ENCODE assay signal across 29 cellular contexts in the genomic region with DNA sequence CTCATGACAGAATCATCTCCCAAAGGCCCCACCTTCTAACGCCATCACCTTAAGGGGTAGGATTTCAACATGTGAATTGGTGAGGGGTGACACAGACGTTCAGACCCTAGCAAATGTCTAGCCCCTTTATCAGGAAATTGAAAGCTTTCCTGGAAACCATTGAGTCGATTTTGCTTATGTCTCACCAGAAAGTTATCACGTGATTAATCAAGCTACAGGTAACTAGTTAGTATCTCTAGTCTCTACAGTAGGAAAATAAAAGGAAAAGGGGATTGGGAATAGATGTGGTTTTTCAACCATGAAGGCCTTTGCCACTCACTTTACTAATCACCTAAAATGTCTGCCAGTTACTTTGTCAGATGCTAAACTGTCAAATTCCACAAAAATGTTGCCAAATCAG.
"Had no signal": no experiment of that assay in that cellular context is flagged by ENCODE, and none has a peak within 500 bp of the region (broad histone marks: within the 10 kb centered on the region; RNA-seq: fewer than 3 reads in every experiment).

No MANE protein-coding gene starts in this region.

- H3K27ac ChIP-seq: ascending aorta, cardiac muscle cell, VCaP had no signal

- H3K4me1 ChIP-seq: ascending aorta had no signal

- DNase-seq: activated B cell treated with CpG ODN at 0.5 μM for 24 hours; activated CD4-positive, alpha-beta memory T cell treated with anti-CD3 and anti-CD28 coated beads, Interleukin-2, amount 10 ng/mL, durations not matched to agents 7 days and 5 days; activated CD4-positive, alpha-beta T cell treated with anti-CD3 and anti-CD28 coated beads for 4 hours; activated CD4-positive, alpha-beta T cell treated with anti-CD3 and anti-CD28 coated beads, Interleukin-2, amount 10 ng/mL, durations not matched to agents 24 days and 14 days; activated CD4-positive, alpha-beta T cell treated with anti-CD3 and anti-CD28 coated beads, Interleukin-2, amount 50 U/mL, for 48 hours; activated CD4-positive, CD25-positive, alpha-beta regulatory T cell treated with anti-CD3 and anti-CD28 coated beads, Interleukin-2, amount 50 U/mL, for 72 hours; activated CD8-positive, alpha-beta memory T cell treated with anti-CD3 and anti-CD28 coated beads for 24 hours; activated CD8-positive, alpha-beta memory T cell treated with anti-CD3 and anti-CD28 coated beads, Interleukin-2, amount 10 ng/mL, durations not matched to agents 7 days and 5 days; activated CD8-positive, alpha-beta memory T cell treated with anti-CD3 and anti-CD28 coated beads, Interleukin-2, amount 50 U/mL, for 48 hours; activated CD8-positive, alpha-beta T cell treated with anti-CD3 and anti-CD28 coated beads, Interleukin-2, amount 10 ng/mL, durations not matched to agents 7 days and 5 days; activated effector memory CD4-positive, alpha-beta T cell treated with Interleukin-2 at 50 U/mL for 16 hours; activated gamma-delta T cell; activated naive CD4-positive, alpha-beta T cell treated with anti-CD3 and anti-CD28 coated beads, Interleukin-2, amount 10 ng/mL, durations not matched to agents 7 days and 5 days; activated naive CD4-positive, alpha-beta T cell treated with Interleukin-2 at 50 U/mL for 16 hours; activated naive CD8-positive, alpha-beta T cell treated with anti-CD3 and anti-CD28 coated beads, Interleukin-2, amount 10 ng/mL, durations not matched to agents 7 days and 5 days; activated naive CD8-positive, alpha-beta T cell treated with anti-CD3 and anti-CD28 coated beads, Interleukin-2, amount 50 U/mL, for 24 hours; activated T-cell treated with anti-CD3 and anti-CD28 coated beads, Interleukin-2, amount 50 U/mL, for 24 hours; activated T-cell treated with anti-CD3 and anti-CD28 coated beads, Interleukin-2, amount 50 U/mL, for 48 hours; amygdala; anterior cingulate cortex; caudate nucleus; cerebellar nuclear complex; T-helper 2 cell; T-helper 9 cell had no signal

- FAIRE-seq: bronchial epithelial cell, TTC549 had no signal

- H3K9me3 ChIP-seq: ascending aorta had no signal

- H3K27me3 ChIP-seq: ascending aorta, cardiac muscle cell had no signal

- H3K36me3 ChIP-seq: ascending aorta, cardiac muscle cell had no signal

- ATAC-seq: activated CD8-positive, alpha-beta memory T cell treated with anti-CD3 and anti-CD28 coated beads, Interleukin-2, amount 10 ng/mL, durations not matched to agents 7 days and 5 days; activated CD8-positive, alpha-beta T cell treated with anti-CD3 and anti-CD28 coated beads, Interleukin-2, amount 10 ng/mL, durations not matched to agents 7 days and 5 days; activated naive CD8-positive, alpha-beta T cell treated with anti-CD3 and anti-CD28 coated beads, Interleukin-2, amount 50 U/mL, for 24 hours had no signal

- H3K4me3 ChIP-seq: ascending aorta, cardiac muscle cell had no signal
